Comparison of ENCODE assay signal across 1 cellular context in genomic region chr17:39687546-39688474, GRCh38.
TF ChIP-seq lines count a peak whose summit lies in the region.

PGAP3 (minus strand) TSS chr17:39688057; CDS start chr17:39688014, 43 bp downstream.

TF ChIP-seq in K562, 482 proteins besides CTCF, POLR2A, EP300 and RAD21 (continued from another document and continues in another):
- TF ChIP-seq RREB1 (CRISPR knock-in tag; IDR thresholded peaks at IDR 0.05) (peak; percentile 30; the same call in 1 of the 2 replicates), NFE2 (IDR thresholded peaks at IDR 0.05; ENCODE audit: low read depth) (no peak), E2F1 (CRISPR knock-in tag; IDR thresholded peaks at IDR 0.05) (no peak), HNRNPK (IDR thresholded peaks at IDR 0.05; ENCODE audit: low read depth, low read length, poor library complexity, severe bottlenecking) (no peak), ZNF263 (CRISPR knock-in tag; IDR thresholded peaks at IDR 0.05; ENCODE audit: borderline replicate concordance) (no peak), ZFPM2 (CRISPR knock-in tag; IDR thresholded peaks at IDR 0.05) (no peak), CBFB (CRISPR knock-in tag; IDR thresholded peaks at IDR 0.05) (no peak), EGR1 (conservative IDR thresholded peaks at IDR 0.05) (peak; percentile 57), PRMT5 (CRISPR knock-in tag; IDR thresholded peaks at IDR 0.05) (no peak), ZKSCAN3 (CRISPR knock-in tag; IDR thresholded peaks at IDR 0.05) (no peak), ZNF384 (IDR thresholded peaks at IDR 0.05; ENCODE audit: low read depth, low read length) (no peak), ARID3A (IDR thresholded peaks at IDR 0.05; ENCODE audit: borderline replicate concordance, low read depth, low read length) (0 out of 2 replicates have a peak, but pooled peaks have one; percentile 13), SUPT5H (IDR thresholded peaks at IDR 0.05) (peak; percentile 78), ARNT (IDR thresholded peaks at IDR 0.05) (no peak), NFYB (IDR thresholded peaks at IDR 0.05; ENCODE audit: extremely low read depth, insufficient read length) (peak; percentile 27), BACH1 (tag; IDR thresholded peaks at IDR 0.05) (no peak), GTF2B (IDR thresholded peaks at IDR 0.05; ENCODE audit: extremely low read depth, insufficient read length) (no peak), MCM5 (IDR thresholded peaks at IDR 0.05; ENCODE audit: low read depth) (no peak), SIN3B (IDR thresholded peaks at IDR 0.05; ENCODE audit: low read depth) (peak; percentile 73), PCBP2 (IDR thresholded peaks at IDR 0.05; ENCODE audit: low read depth, low read length, poor library complexity, severe bottlenecking) (no peak), CLOCK (CRISPR knock-in tag; IDR thresholded peaks at IDR 0.05; ENCODE audit: borderline replicate concordance) (no peak), CBX1 (IDR thresholded peaks at IDR 0.05; ENCODE audit: low read depth) (no peak), CHD1 (IDR thresholded peaks at IDR 0.05; ENCODE audit: low read length) (no peak), CCNT2 (IDR thresholded peaks at IDR 0.05; ENCODE audit: borderline replicate concordance, extremely low read depth, insufficient read length, low read depth, low read length) (peak; percentile 55), IRF2 (CRISPR knock-in tag; IDR thresholded peaks at IDR 0.05) (no peak), NR4A1 (CRISPR knock-in tag; IDR thresholded peaks at IDR 0.05) (no peak), NR4A1 (tag; IDR thresholded peaks at IDR 0.05) (no peak), MEF2D (tag; conservative IDR thresholded peaks at IDR 0.05; ENCODE audit: low read depth) (no peak), L3MBTL2 (IDR thresholded peaks at IDR 0.05) (peak; percentile 25; the same call in 1 of the 2 replicates), NR2F6 (CRISPR knock-in tag; IDR thresholded peaks at IDR 0.05) (no peak), CBFA2T2 (conservative IDR thresholded peaks at IDR 0.05) (no peak), PPARD (CRISPR knock-in tag; IDR thresholded peaks at IDR 0.05) (no peak), NR2C2 (CRISPR knock-in tag; IDR thresholded peaks at IDR 0.05) (peak; percentile 94), NR2C2 (tag; IDR thresholded peaks at IDR 0.05) (peak; percentile 99), RBM25 (IDR thresholded peaks at IDR 0.05; ENCODE audit: low read depth, low read length, severe bottlenecking) (no peak), ZNF408 (CRISPR knock-in tag; IDR thresholded peaks at IDR 0.05; ENCODE audit: low read depth) (no peak), NFIC (IDR thresholded peaks at IDR 0.05) (no peak; the same call in 1 of the 2 replicates), ZNF584 (CRISPR knock-in tag; IDR thresholded peaks at IDR 0.05; ENCODE audit: low read depth) (no peak), ELF4 (CRISPR knock-in tag; IDR thresholded peaks at IDR 0.05) (no peak), PREB (CRISPR knock-in tag; IDR thresholded peaks at IDR 0.05) (no peak), ESRRA (IDR thresholded peaks at IDR 0.05; ENCODE audit: borderline replicate concordance, low read depth) (peak; percentile 52; the same call in 1 of the 2 replicates), CREB3L1 (IDR thresholded peaks at IDR 0.05; ENCODE audit: borderline replicate concordance, low read depth) (no peak), LARP7 (IDR thresholded peaks at IDR 0.05) (no peak), ZNF561 (CRISPR knock-in tag; conservative IDR thresholded peaks at IDR 0.05) (no peak), TCFL5 (CRISPR knock-in tag; conservative IDR thresholded peaks at IDR 0.05) (no peak), NELFE (IDR thresholded peaks at IDR 0.05; ENCODE audit: insufficient read depth, insufficient read length) (no peak), SRSF7 (optimal IDR thresholded peaks at IDR 0.05; ENCODE audit: low read depth, low read length) (no peak), STAT5A (IDR thresholded peaks at IDR 0.05; ENCODE audit: borderline replicate concordance, low read length) (no peak), SMAD2 (IDR thresholded peaks at IDR 0.05; ENCODE audit: low read depth, low read length) (no peak), MTA2 (IDR thresholded peaks at IDR 0.05; ENCODE audit: low read depth) (no peak), XRCC3 (IDR thresholded peaks at IDR 0.05) (no peak), ZNF277 (CRISPR knock-in tag; IDR thresholded peaks at IDR 0.05; ENCODE audit: borderline replicate concordance) (no peak), NCOR1 (IDR thresholded peaks at IDR 0.05) (no peak)
